In the genomic region with DNA sequence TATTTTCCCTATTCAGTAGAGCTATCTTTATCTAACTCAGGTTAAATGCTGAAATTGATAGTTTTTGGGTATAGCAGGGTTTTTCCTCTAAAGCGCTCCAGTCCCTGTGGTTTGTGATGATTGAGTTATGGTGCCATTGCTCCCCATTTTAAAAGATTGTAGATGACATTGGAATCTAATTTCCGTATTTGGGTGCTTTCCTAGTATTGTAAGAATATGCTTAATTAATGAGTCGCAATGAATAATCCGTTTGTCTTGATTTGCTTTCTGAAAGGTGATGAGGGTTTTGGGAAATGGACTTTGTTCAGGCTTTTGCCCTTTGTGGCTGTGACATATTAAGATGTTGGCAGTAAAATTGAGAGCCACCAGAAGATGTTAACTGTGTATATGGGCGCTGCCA, we compare ENCODE assay signal across 1 cellular context.
TF ChIP-seq lines count a peak whose summit lies in the region.

No MANE protein-coding gene starts in this region.

TF ChIP-seq in SK-N-SH treated with all-trans-retinoic acid at 6 μM for 48 hours, 23 proteins besides CTCF, POLR2A, EP300 and RAD21 (continued from another document):
- TF ChIP-seq, protein P1, sequence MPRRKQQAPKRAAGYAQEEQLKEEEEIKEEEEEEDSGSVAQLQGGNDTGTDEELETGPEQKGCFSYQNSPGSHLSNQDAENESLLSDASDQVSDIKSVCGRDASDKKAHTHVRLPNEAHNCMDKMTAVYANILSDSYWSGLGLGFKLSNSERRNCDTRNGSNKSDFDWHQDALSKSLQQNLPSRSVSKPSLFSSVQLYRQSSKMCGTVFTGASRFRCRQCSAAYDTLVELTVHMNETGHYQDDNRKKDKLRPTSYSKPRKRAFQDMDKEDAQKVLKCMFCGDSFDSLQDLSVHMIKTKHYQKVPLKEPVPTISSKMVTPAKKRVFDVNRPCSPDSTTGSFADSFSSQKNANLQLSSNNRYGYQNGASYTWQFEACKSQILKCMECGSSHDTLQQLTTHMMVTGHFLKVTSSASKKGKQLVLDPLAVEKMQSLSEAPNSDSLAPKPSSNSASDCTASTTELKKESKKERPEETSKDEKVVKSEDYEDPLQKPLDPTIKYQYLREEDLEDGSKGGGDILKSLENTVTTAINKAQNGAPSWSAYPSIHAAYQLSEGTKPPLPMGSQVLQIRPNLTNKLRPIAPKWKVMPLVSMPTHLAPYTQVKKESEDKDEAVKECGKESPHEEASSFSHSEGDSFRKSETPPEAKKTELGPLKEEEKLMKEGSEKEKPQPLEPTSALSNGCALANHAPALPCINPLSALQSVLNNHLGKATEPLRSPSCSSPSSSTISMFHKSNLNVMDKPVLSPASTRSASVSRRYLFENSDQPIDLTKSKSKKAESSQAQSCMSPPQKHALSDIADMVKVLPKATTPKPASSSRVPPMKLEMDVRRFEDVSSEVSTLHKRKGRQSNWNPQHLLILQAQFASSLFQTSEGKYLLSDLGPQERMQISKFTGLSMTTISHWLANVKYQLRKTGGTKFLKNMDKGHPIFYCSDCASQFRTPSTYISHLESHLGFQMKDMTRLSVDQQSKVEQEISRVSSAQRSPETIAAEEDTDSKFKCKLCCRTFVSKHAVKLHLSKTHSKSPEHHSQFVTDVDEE (CRISPR knock-in tag; IDR thresholded peaks at IDR 0.05), result no peak
- TF ChIP-seq, protein P2, sequence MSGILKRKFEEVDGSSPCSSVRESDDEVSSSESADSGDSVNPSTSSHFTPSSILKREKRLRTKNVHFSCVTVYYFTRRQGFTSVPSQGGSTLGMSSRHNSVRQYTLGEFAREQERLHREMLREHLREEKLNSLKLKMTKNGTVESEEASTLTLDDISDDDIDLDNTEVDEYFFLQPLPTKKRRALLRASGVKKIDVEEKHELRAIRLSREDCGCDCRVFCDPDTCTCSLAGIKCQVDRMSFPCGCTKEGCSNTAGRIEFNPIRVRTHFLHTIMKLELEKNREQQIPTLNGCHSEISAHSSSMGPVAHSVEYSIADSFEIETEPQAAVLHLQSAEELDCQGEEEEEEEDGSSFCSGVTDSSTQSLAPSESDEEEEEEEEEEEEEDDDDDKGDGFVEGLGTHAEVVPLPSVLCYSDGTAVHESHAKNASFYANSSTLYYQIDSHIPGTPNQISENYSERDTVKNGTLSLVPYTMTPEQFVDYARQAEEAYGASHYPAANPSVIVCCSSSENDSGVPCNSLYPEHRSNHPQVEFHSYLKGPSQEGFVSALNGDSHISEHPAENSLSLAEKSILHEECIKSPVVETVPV (CRISPR knock-in tag; IDR thresholded peaks at IDR 0.05), result no peak
